21 cellular contexts compared by ENCODE assay signal in the genomic region with DNA sequence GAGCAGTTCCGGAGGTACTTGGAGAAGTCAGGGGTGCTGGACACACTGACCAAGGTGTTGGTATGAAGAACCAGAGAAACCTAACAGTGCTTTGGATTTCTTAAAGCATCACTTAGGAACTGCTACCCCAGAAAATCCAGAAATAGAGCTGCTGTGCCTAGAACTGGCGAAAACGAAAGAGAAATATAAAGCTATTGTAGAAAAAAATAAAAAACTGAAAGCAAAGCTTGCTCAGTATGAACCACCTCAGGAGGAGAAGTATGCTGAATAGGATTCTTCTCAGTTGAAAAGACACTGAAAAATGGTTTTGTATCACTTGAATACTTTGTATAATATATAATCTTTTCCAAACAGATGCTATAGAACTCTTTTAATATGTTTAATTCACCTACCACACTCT.
"Had no signal": no experiment of that assay in that cellular context is flagged by ENCODE, and none has a peak within 500 bp of the region (broad histone marks: within the 10 kb centered on the region; RNA-seq: fewer than 3 reads in every experiment).

No MANE protein-coding gene starts in this region.

- H3K27me3 ChIP-seq: dorsolateral prefrontal cortex, esophagus squamous epithelium, gastrocnemius medialis, heart right ventricle, left lung had no signal

- H3K4me1 ChIP-seq: esophagus squamous epithelium, gastrocnemius medialis, heart right ventricle, left lung had no signal

- H3K4me3 ChIP-seq: coronary artery, dorsolateral prefrontal cortex, esophagus squamous epithelium, gastrocnemius medialis, heart right ventricle, left lung, lung had no signal

- H3K27ac ChIP-seq: coronary artery, dorsolateral prefrontal cortex, esophagus squamous epithelium, gastrocnemius medialis, heart right ventricle had no signal

- DNase-seq: dermis blood vessel endothelial cell; dorsolateral prefrontal cortex; effector CD4-positive, alpha-beta T cell; effector memory CD4-positive, alpha-beta T cell; esophagus squamous epithelium; foreskin fibroblast; foreskin melanocyte; gastrocnemius medialis; glutamatergic neuron; head of caudate nucleus; heart right ventricle; hippocampal formation; left cardiac atrium; left ventricle myocardium superior; mammary epithelial cell; mesendoderm; midbrain; naive thymus-derived CD4-positive, alpha-beta T cell had no signal

- H3K36me3 ChIP-seq: esophagus squamous epithelium, gastrocnemius medialis, heart right ventricle, left lung had no signal

- H3K9me3 ChIP-seq: esophagus squamous epithelium, gastrocnemius medialis, heart right ventricle, left lung had no signal

- ATAC-seq: gastrocnemius medialis; heart right ventricle; left cardiac atrium; left ventricle myocardium superior; naive thymus-derived CD4-positive, alpha-beta T cell had no signal
